Comparison of ENCODE assay signal across 16 cellular contexts in the genomic region with DNA sequence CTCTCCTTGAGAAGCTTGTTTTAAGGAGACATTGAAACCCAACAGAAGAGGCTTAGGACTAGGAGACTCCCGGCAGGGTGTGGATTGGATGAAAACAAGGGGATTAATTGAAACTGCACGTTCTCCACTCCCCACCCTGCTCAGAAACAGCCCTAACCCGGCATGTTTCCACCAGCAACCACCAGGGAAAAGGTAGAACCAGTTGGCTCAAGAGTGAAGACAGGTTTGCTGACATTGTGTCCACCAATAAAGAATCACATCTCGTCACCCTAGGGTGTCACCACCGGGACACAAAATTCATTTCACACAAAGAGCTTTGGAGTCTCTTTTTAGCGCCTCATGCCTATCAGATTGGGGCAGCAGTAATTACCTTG.
"Had no signal": no experiment of that assay in that cellular context is flagged by ENCODE, and none has a peak within 500 bp of the region (broad histone marks: within the 10 kb centered on the region; RNA-seq: fewer than 3 reads in every experiment).

No MANE protein-coding gene starts in this region.

- H3K36me3 Mint-ChIP-seq: activated naive CD4-positive, alpha-beta T cell treated with anti-CD3 and anti-CD28 coated beads, Interleukin-2, amount 50 U/mL, for 72 hours; natural killer cell had no signal

- DNase-seq: activated CD4-positive, alpha-beta T cell treated with anti-CD3 and anti-CD28 coated beads, Interleukin-2, amount 50 U/mL, for 1 hour; activated CD8-positive, alpha-beta memory T cell treated with anti-CD3 and anti-CD28 coated beads for 24 hours; activated CD8-positive, alpha-beta memory T cell treated with anti-CD3 and anti-CD28 coated beads, Interleukin-2, amount 50 U/mL, for 48 hours; activated gamma-delta T cell; activated T-cell treated with anti-CD3 and anti-CD28 coated beads, Interleukin-2, amount 50 U/mL, for 72 hours; adrenal gland; lower lobe of right lung; natural killer cell; sigmoid colon; spleen; stimulated activated CD4-positive, alpha-beta T cell treated with anti-CD3 and anti-CD28 coated beads, Interleukin-4, amount 100 ng/mL, for 4 hours; testis; upper lobe of right lung had no signal

- H3K4me1 Mint-ChIP-seq: natural killer cell had no signal

- H3K27ac Mint-ChIP-seq: activated naive CD4-positive, alpha-beta T cell treated with anti-CD3 and anti-CD28 coated beads, Interleukin-2, amount 50 U/mL, for 72 hours; activated T-cell treated with anti-CD3 and anti-CD28 coated beads, Interleukin-2, amount 50 U/mL, for 72 hours; natural killer cell had no signal

- H3K9me3 Mint-ChIP-seq: activated naive CD4-positive, alpha-beta T cell treated with anti-CD3 and anti-CD28 coated beads, Interleukin-2, amount 50 U/mL, for 72 hours; activated T-cell treated with anti-CD3 and anti-CD28 coated beads, Interleukin-2, amount 50 U/mL, for 72 hours; natural killer cell; stimulated activated memory B cell treated with anti-CD40 and anti-IgM and Interleukin-4, amounts not matched to agents 10 μg/mL and 1 μg/mL and 100 μg/mL, for 72 hours had no signal

- ATAC-seq: activated CD4-positive, CD25-positive, alpha-beta regulatory T cell treated with anti-CD3 and anti-CD28 coated beads, Interleukin-2, amount 50 U/mL, for 24 hours; activated naive CD4-positive, alpha-beta T cell treated with anti-CD3 and anti-CD28 coated beads, Interleukin-2, amount 50 U/mL, for 72 hours; activated T-cell treated with anti-CD3 and anti-CD28 coated beads, Interleukin-2, amount 50 U/mL, for 72 hours; lower lobe of right lung; natural killer cell; stimulated activated memory B cell treated with anti-CD40 and anti-IgM and Interleukin-4, amounts not matched to agents 10 μg/mL and 1 μg/mL and 100 μg/mL, for 72 hours; upper lobe of right lung had no signal

- H3K4me3 Mint-ChIP-seq: activated T-cell treated with anti-CD3 and anti-CD28 coated beads, Interleukin-2, amount 50 U/mL, for 72 hours; natural killer cell; stimulated activated memory B cell treated with anti-CD40 and anti-IgM and Interleukin-4, amounts not matched to agents 10 μg/mL and 1 μg/mL and 100 μg/mL, for 72 hours had no signal
